In genomic region chr13:59906413-59907027, GRCh38 we compare ENCODE assay signal across 8 cellular contexts.
DNase-seq lines count a peak whose midpoint lies in the region; ATAC-seq and TF ChIP-seq lines count a peak whose summit lies in the region.

No MANE protein-coding gene starts in this region.

- H3K9me3 Mint-ChIP-seq in WTC11, result no peaks in the 10 kb centered on the region

- H3K4me2 ChIP-seq in DOHH2 (ENCODE audit: low read length), result no peak overlapping the region

- H3K27ac ChIP-seq in DOHH2 (ENCODE audit: low read depth, low read length), result no peak overlapping the region

- no peaks in the 10 kb centered on the region for H3K4me1 ChIP-seq in DOHH2 (ENCODE audit: control insufficient read depth, low read length)

- no peaks in the 10 kb centered on the region for H3K27me3 Mint-ChIP-seq in WTC11 (ENCODE audit: low read depth)

- H3K4me3 ChIP-seq in DOHH2 (ENCODE audit: low read length), result no peak overlapping the region

- no peak overlapping the region for H3K27ac Mint-ChIP-seq in WTC11

- no peak overlapping the region for H3K4me3 Mint-ChIP-seq in WTC11

- H3K9me3 ChIP-seq in DOHH2 (ENCODE audit: control insufficient read depth, insufficient read depth, low read length), result no peaks in the 10 kb centered on the region

- DNase-seq in KG1 (lab: John Stamatoyannopoulos, UW) (peak; percentile 5), WTC11 (ENCODE audit: low spot score) (no peak), left colon (no peak), NCI-H446 (lab: John Stamatoyannopoulos, UW) (no peak)

- intact Hi-C loops in left colon (cut with DNase I, micrococcal nuclease), result no loop called here

- no peaks in the 10 kb centered on the region for H3K27me3 ChIP-seq in DOHH2 (ENCODE audit: control insufficient read depth, low read length)

- ATAC-seq in WTC11 (peak; percentile 47; the same call in 1 of the 2 replicates), left colon (peak; percentile 72), HG03159 (IDR thresholded peaks at IDR 0.05; ENCODE audit: unreplicated experiment) (no peak), GM18873 (IDR thresholded peaks at IDR 0.05; ENCODE audit: low FRiP score, unreplicated experiment) (no peak), HG03442 (IDR thresholded peaks at IDR 0.05; ENCODE audit: unreplicated experiment) (no peak)

- H4K20me1 ChIP-seq in DOHH2 (ENCODE audit: control insufficient read depth, insufficient read depth, low read depth, low read length), result no peaks in the 10 kb centered on the region

- no peaks in the 10 kb centered on the region for H3K9me2 ChIP-seq in DOHH2 (replicated peaks; ENCODE audit: control insufficient read depth, low read length)

- no peaks in the 10 kb centered on the region for H3F3A ChIP-seq in DOHH2 (ENCODE audit: control insufficient read depth, insufficient read depth)

- H3K36me3 ChIP-seq in DOHH2 (ENCODE audit: control insufficient read depth, low read length), result no peaks in the 10 kb centered on the region

- TF ChIP-seq CTCF in DOHH2 (IDR thresholded peaks at IDR 0.05; ENCODE audit: low read depth, low read length, poor library complexity, severe bottlenecking) (peak; percentile 56), WTC11 (IDR thresholded peaks at IDR 0.05) (no peak)

- CTCF ChIA-PET in WTC11 (lab: Charles Lee), result interaction anchor here (0.5 to 1.7 kb wide), 7 partner anchors 11 to 285 kb away, joined by 3 to 9 read pairs (median 3); no protein-coding TSS in a partner anchor

- H3K79me2 ChIP-seq in DOHH2 (ENCODE audit: control insufficient read depth, low read length), result no peaks in the 10 kb centered on the region

- no peaks in the 10 kb centered on the region for H3K36me3 Mint-ChIP-seq in WTC11

- no peaks in the 10 kb centered on the region for H3K4me1 Mint-ChIP-seq in WTC11

- POLR2A ChIA-PET in WTC11 (lab: Charles Lee), result no interaction called here

TF ChIP-seq in WTC11, 78 proteins besides CTCF, POLR2A, EP300 and RAD21:
- TF ChIP-seq MYBL2 (CRISPR knock-in tag; IDR thresholded peaks at IDR 0.05), result no peak
- no peak for TF ChIP-seq HMGXB4 (CRISPR knock-in tag; IDR thresholded peaks at IDR 0.05)

Comparison
In these comparisons a context has a peak if more than half of its experiments do, and no peak if none do; other contexts are left out.
1. ATAC-seq: peak in WTC11 (single experiment) and left colon (single experiment); none in HG03159 (single experiment), GM18873 (single experiment) and HG03442 (single experiment).